Comparison of ENCODE assay signal across 2 cellular contexts in the genomic region with DNA sequence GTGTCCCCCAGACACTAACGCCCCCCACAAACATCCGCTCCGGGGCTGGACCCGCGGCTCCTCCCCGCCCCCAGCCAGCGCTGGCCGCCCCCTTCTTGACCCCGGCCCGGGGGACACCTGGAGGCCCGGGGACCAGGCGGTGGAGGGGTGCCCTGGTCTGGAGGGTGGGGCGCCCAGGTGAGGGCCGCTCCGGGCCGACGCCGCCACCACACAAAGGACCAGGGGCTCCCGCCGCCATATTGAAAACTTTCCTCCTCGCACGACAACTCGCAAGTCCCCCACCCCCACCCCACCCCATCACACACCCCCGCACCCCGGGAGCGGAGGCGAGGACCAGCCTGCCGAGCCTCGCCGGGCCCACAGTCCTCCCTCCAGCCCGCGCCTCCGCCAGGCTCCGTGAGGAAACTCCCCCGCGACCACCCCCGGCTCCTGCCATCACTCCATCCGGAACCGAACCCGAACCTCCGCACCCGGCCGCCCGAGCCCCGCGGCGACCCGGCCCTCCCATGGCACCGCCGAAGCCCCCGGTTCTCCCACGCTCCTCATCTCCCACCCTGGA.
A peak's percentile ranks its signal among the peaks of the same experiment; 100 is the strongest.
TF ChIP-seq lines count a peak whose summit lies in the region.

No MANE protein-coding gene starts in this region.

TF ChIP-seq in WTC11, 78 proteins besides CTCF, POLR2A, EP300 and RAD21:
- TF ChIP-seq, protein P1, sequence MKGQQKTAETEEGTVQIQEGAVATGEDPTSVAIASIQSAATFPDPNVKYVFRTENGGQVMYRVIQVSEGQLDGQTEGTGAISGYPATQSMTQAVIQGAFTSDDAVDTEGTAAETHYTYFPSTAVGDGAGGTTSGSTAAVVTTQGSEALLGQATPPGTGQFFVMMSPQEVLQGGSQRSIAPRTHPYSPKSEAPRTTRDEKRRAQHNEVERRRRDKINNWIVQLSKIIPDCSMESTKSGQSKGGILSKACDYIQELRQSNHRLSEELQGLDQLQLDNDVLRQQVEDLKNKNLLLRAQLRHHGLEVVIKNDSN (CRISPR knock-in tag; IDR thresholded peaks at IDR 0.05) = 0 out of 2 replicates have a peak, but pooled peaks have one; percentile 14
- no peak for TF ChIP-seq NR3C1 (CRISPR knock-in tag; conservative IDR thresholded peaks at IDR 0.05; ENCODE audit: low read depth)

TF ChIP-seq in HepG2, 621 proteins besides CTCF, POLR2A, EP300 and RAD21 (continued from another document):
- TF ChIP-seq IRX3 (CRISPR knock-in tag; IDR thresholded peaks at IDR 0.05; ENCODE audit: borderline replicate concordance, low read depth) (no peak), ZNF841 (CRISPR knock-in tag; IDR thresholded peaks at IDR 0.05; ENCODE audit: borderline replicate concordance) (no peak), ZFX (CRISPR knock-in tag; IDR thresholded peaks at IDR 0.05; ENCODE audit: low read depth) (no peak), JUN (CRISPR knock-in tag; IDR thresholded peaks at IDR 0.05) (no peak), HNRNPK (IDR thresholded peaks at IDR 0.05; ENCODE audit: low read depth, low read length, poor library complexity, severe bottlenecking) (peak; percentile 73), PPARG (CRISPR knock-in tag; conservative IDR thresholded peaks at IDR 0.05) (no peak), ZNF788 (CRISPR knock-in tag; IDR thresholded peaks at IDR 0.05; ENCODE audit: borderline replicate concordance) (no peak), MED1 (CRISPR knock-in tag; IDR thresholded peaks at IDR 0.05) (peak; percentile 7; the same call in 1 of the 2 replicates), ATRX (CRISPR knock-in tag; IDR thresholded peaks at IDR 0.05; ENCODE audit: borderline replicate concordance) (no peak), ZNF350 (CRISPR knock-in tag; IDR thresholded peaks at IDR 0.05; ENCODE audit: borderline replicate concordance, low read depth) (no peak), MED8 (CRISPR knock-in tag; IDR thresholded peaks at IDR 0.05; ENCODE audit: insufficient replicate concordance) (no peak), AHR (CRISPR knock-in tag; IDR thresholded peaks at IDR 0.05) (no peak), SIN3A (IDR thresholded peaks at IDR 0.05; ENCODE audit: borderline replicate concordance, low read depth, low read length) (peak; percentile 1; the same call in 1 of the 2 replicates), NFYC (CRISPR knock-in tag; IDR thresholded peaks at IDR 0.05) (no peak), PAF1 (CRISPR knock-in tag; IDR thresholded peaks at IDR 0.05) (no peak), NFRKB (IDR thresholded peaks at IDR 0.05) (no peak), ZNF160 (CRISPR knock-in tag; IDR thresholded peaks at IDR 0.05) (no peak), GZF1 (CRISPR knock-in tag; IDR thresholded peaks at IDR 0.05) (no peak), HNRNPUL1 (IDR thresholded peaks at IDR 0.05; ENCODE audit: low read depth, low read length) (no peak), YY1 (IDR thresholded peaks at IDR 0.05; ENCODE audit: insufficient read depth, insufficient replicate concordance, low read depth, low read length) (peak; percentile 79), SP5 (CRISPR knock-in tag; IDR thresholded peaks at IDR 0.05; ENCODE audit: borderline replicate concordance, low read depth) (no peak), ZNF333 (CRISPR knock-in tag; IDR thresholded peaks at IDR 0.05; ENCODE audit: borderline replicate concordance) (no peak), ZNF329 (CRISPR knock-in tag; IDR thresholded peaks at IDR 0.05; ENCODE audit: low read depth) (no peak), ERF (CRISPR knock-in tag; IDR thresholded peaks at IDR 0.05) (no peak), ATF7-NPFF (CRISPR knock-in tag; IDR thresholded peaks at IDR 0.05; ENCODE audit: low read depth) (no peak), MAFK (conservative IDR thresholded peaks at IDR 0.05 in 1 of 2, IDR thresholded peaks at IDR 0.05 in 1 of 2; ENCODE audit: low read length in 2 of 2) (no peak), PHF8 (CRISPR knock-in tag; IDR thresholded peaks at IDR 0.05) (peak; percentile 50; the same call in 1 of the 2 replicates), ZBTB7B (CRISPR knock-in tag; IDR thresholded peaks at IDR 0.05) (no peak; the same call in 1 of the 2 replicates)
- TF ChIP-seq, protein P2, sequence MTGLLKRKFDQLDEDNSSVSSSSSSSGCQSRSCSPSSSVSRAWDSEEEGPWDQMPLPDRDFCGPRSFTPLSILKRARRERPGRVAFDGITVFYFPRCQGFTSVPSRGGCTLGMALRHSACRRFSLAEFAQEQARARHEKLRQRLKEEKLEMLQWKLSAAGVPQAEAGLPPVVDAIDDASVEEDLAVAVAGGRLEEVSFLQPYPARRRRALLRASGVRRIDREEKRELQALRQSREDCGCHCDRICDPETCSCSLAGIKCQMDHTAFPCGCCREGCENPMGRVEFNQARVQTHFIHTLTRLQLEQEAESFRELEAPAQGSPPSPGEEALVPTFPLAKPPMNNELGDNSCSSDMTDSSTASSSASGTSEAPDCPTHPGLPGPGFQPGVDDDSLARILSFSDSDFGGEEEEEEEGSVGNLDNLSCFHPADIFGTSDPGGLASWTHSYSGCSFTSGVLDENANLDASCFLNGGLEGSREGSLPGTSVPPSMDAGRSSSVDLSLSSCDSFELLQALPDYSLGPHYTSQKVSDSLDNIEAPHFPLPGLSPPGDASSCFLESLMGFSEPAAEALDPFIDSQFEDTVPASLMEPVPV (CRISPR knock-in tag; IDR thresholded peaks at IDR 0.05) = peak; percentile 46; the same call in 1 of the 2 replicates
- TF ChIP-seq, protein P3, sequence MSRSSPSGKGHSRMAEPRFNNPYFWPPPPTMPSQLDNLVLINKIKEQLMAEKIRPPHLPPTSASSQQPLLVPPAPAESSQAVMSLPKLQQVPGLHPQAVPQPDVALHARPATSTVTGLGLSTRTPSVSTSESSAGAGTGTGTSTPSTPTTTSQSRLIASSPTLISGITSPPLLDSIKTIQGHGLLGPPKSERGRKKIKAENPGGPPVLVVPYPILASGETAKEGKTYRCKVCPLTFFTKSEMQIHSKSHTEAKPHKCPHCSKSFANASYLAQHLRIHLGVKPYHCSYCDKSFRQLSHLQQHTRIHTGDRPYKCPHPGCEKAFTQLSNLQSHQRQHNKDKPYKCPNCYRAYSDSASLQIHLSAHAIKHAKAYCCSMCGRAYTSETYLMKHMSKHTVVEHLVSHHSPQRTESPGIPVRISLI (CRISPR knock-in tag; IDR thresholded peaks at IDR 0.05; ENCODE audit: borderline replicate concordance) = no peak
- TF ChIP-seq, protein P4, sequence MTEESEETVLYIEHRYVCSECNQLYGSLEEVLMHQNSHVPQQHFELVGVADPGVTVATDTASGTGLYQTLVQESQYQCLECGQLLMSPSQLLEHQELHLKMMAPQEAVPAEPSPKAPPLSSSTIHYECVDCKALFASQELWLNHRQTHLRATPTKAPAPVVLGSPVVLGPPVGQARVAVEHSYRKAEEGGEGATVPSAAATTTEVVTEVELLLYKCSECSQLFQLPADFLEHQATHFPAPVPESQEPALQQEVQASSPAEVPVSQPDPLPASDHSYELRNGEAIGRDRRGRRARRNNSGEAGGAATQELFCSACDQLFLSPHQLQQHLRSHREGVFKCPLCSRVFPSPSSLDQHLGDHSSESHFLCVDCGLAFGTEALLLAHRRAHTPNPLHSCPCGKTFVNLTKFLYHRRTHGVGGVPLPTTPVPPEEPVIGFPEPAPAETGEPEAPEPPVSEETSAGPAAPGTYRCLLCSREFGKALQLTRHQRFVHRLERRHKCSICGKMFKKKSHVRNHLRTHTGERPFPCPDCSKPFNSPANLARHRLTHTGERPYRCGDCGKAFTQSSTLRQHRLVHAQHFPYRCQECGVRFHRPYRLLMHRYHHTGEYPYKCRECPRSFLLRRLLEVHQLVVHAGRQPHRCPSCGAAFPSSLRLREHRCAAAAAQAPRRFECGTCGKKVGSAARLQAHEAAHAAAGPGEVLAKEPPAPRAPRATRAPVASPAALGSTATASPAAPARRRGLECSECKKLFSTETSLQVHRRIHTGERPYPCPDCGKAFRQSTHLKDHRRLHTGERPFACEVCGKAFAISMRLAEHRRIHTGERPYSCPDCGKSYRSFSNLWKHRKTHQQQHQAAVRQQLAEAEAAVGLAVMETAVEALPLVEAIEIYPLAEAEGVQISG (CRISPR knock-in tag; IDR thresholded peaks at IDR 0.05) = no peak
- TF ChIP-seq, protein P5, sequence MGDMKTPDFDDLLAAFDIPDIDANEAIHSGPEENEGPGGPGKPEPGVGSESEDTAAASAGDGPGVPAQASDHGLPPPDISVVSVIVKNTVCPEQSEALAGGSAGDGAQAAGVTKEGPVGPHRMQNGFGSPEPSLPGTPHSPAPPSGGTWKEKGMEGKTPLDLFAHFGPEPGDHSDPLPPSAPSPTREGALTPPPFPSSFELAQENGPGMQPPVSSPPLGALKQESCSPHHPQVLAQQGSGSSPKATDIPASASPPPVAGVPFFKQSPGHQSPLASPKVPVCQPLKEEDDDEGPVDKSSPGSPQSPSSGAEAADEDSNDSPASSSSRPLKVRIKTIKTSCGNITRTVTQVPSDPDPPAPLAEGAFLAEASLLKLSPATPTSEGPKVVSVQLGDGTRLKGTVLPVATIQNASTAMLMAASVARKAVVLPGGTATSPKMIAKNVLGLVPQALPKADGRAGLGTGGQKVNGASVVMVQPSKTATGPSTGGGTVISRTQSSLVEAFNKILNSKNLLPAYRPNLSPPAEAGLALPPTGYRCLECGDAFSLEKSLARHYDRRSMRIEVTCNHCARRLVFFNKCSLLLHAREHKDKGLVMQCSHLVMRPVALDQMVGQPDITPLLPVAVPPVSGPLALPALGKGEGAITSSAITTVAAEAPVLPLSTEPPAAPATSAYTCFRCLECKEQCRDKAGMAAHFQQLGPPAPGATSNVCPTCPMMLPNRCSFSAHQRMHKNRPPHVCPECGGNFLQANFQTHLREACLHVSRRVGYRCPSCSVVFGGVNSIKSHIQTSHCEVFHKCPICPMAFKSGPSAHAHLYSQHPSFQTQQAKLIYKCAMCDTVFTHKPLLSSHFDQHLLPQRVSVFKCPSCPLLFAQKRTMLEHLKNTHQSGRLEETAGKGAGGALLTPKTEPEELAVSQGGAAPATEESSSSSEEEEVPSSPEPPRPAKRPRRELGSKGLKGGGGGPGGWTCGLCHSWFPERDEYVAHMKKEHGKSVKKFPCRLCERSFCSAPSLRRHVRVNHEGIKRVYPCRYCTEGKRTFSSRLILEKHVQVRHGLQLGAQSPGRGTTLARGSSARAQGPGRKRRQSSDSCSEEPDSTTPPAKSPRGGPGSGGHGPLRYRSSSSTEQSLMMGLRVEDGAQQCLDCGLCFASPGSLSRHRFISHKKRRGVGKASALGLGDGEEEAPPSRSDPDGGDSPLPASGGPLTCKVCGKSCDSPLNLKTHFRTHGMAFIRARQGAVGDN (CRISPR knock-in tag; IDR thresholded peaks at IDR 0.05) = no peak; the same call in 1 of the 2 replicates
- TF ChIP-seq, protein P6, sequence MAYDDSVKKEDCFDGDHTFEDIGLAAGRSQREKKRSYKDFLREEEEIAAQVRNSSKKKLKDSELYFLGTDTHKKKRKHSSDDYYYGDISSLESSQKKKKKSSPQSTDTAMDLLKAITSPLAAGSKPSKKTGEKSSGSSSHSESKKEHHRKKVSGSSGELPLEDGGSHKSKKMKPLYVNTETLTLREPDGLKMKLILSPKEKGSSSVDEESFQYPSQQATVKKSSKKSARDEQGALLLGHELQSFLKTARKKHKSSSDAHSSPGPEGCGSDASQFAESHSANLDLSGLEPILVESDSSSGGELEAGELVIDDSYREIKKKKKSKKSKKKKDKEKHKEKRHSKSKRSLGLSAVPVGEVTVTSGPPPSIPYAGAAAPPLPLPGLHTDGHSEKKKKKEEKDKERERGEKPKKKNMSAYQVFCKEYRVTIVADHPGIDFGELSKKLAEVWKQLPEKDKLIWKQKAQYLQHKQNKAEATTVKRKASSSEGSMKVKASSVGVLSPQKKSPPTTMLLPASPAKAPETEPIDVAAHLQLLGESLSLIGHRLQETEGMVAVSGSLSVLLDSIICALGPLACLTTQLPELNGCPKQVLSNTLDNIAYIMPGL (CRISPR knock-in tag; IDR thresholded peaks at IDR 0.05; ENCODE audit: borderline replicate concordance in 1 of 2, low read depth in 1 of 2) = no peak
TF ChIP-seq in HepG2: peak in this region for 6.
